Comparison of ENCODE assay signal across 11 cellular contexts in genomic region chr5:149765932-149766331, GRCh38. TPM values are rescaled to one million over a fixed set of nuclear protein-coding genes. Genes with fewer than 3 reads are reported as not detected.
DNase-seq lines count a peak whose midpoint lies in the region; ATAC-seq, FAIRE-seq and TF ChIP-seq lines count a peak whose summit lies in the region.
"Had no signal": no experiment of that assay in that cellular context is flagged by ENCODE, and none has a peak within 500 bp of the region (broad histone marks: within the 10 kb centered on the region; RNA-seq: fewer than 3 reads in every experiment).

No MANE protein-coding gene starts in this region.

- H3K27me3 ChIP-seq in HL-60 (ENCODE audit: insufficient read depth, poor library complexity, severe bottlenecking) (no peaks in the 10 kb centered on the region), SU-DHL-6 (ENCODE audit: low read length) (no peaks in the 10 kb centered on the region), liver (ENCODE audit: control insufficient read depth in 4 of 4, insufficient read depth in 4 of 4, low read length in 3 of 4) (no peaks in the 10 kb centered on the region), ascending aorta (no peaks in the 10 kb centered on the region)
- H3K27me3 ChIP-seq: gastroesophageal sphincter, SJCRH30 had no signal

- H2AFZ ChIP-seq in SU-DHL-6 (ENCODE audit: low read depth, low read length, severe bottlenecking): no peak overlapping the region

- peaks cover 18% of the 10 kb centered on the region for H3K79me2 ChIP-seq in SU-DHL-6 (ENCODE audit: insufficient read depth, low read length)

- DNase-seq in DMS53 (lab: John Stamatoyannopoulos, UW): peak; percentile 65
- DNase-seq in HL-60 (ENCODE audit: low read depth in 1 of 2, low spot score in 1 of 2): no peak
- DNase-seq in ascending aorta (ENCODE audit: low spot score in 2 of 2): no peak
- no peak for DNase-seq in HTR-8/SVneo (ENCODE audit: insufficient read length, low spot score)
- DNase-seq in activated naive CD4-positive, alpha-beta T cell treated with anti-CD3 and anti-CD28 coated beads, Interleukin-2, amount 50 U/mL, for 16 hours: no peak
- DNase-seq: NCI-H1092 treated with DMSO at 0.1 percent for 48 hours had no signal

- H3K4me3 ChIP-seq in HL-60 (replicated peaks; ENCODE audit: insufficient read depth, low read length): no peak overlapping the region
- H3K4me3 ChIP-seq in SU-DHL-6 (ENCODE audit: insufficient read depth, low read length, poor library complexity, severe bottlenecking): no peak overlapping the region
- H3K4me3 ChIP-seq in liver (ENCODE audit: low read depth in 1 of 3, low read length in 3 of 3): no peak overlapping the region
- no peak overlapping the region for H3K4me3 ChIP-seq in ascending aorta
- H3K4me3 ChIP-seq: gastroesophageal sphincter, SJCRH30 had no signal

- TF ChIP-seq RAD21 in liver (IDR thresholded peaks at IDR 0.05): peak; percentile 29 to 38

- no peak overlapping the region for H3K9ac ChIP-seq in SU-DHL-6 (ENCODE audit: low read length)
- H3K9ac ChIP-seq in liver (ENCODE audit: low read depth in 1 of 2, low read length in 2 of 2): no peak overlapping the region

- no peaks in the 10 kb centered on the region for H4K20me1 ChIP-seq in SU-DHL-6 (ENCODE audit: low read depth, low read length)

- FAIRE-seq in HTR-8/SVneo (lab: Jason Lieb, UNC): no peak

- H3K4me1 ChIP-seq in liver (ENCODE audit: control insufficient read depth in 4 of 4, insufficient read depth in 4 of 4, low read length in 3 of 4) (no peaks in the 10 kb centered on the region), ascending aorta (no peaks in the 10 kb centered on the region)

- peak; percentile 9 for TF ChIP-seq CTCF in HL-60 (IDR thresholded peaks at IDR 0.05; ENCODE audit: insufficient read depth, low read length)
- TF ChIP-seq CTCF in SU-DHL-6 (IDR thresholded peaks at IDR 0.05; ENCODE audit: insufficient read depth, low read length, poor library complexity, severe bottlenecking): peak; percentile 91
- peak; percentile 30 for TF ChIP-seq CTCF in liver (IDR thresholded peaks at IDR 0.05; ENCODE audit: low read depth, low read length, missing input control)
- TF ChIP-seq CTCF in ascending aorta (IDR thresholded peaks at IDR 0.05): no peak

- no peaks in the 10 kb centered on the region for H3F3A ChIP-seq in SU-DHL-6 (ENCODE audit: insufficient read depth)

- no peaks in the 10 kb centered on the region for H3K9me3 ChIP-seq in SU-DHL-6 (ENCODE audit: insufficient read depth, low read length)
- no peaks in the 10 kb centered on the region for H3K9me3 ChIP-seq in liver (ENCODE audit: control insufficient read depth in 4 of 4, low read length in 3 of 4)
- peaks cover 0 to 10% of the 10 kb centered on the region in 2 donors for H3K9me3 ChIP-seq in ascending aorta

- ATAC-seq in HG03097 (IDR thresholded peaks at IDR 0.05; ENCODE audit: low FRiP score, unreplicated experiment): no peak
- ATAC-seq: gastroesophageal sphincter had no signal

- H3K36me3 ChIP-seq in SU-DHL-6 (ENCODE audit: low read length) (no peaks in the 10 kb centered on the region), liver (ENCODE audit: control insufficient read depth in 4 of 4, insufficient read depth in 3 of 4, low read depth in 1 of 4, low read length in 3 of 4) (peaks cover 0 to 3% (median 0%) of the 10 kb centered on the region in 4 donors), ascending aorta (no peaks in the 10 kb centered on the region)
- H3K36me3 ChIP-seq: gastroesophageal sphincter had no signal

- H3K9me2 ChIP-seq in SU-DHL-6 (replicated peaks; ENCODE audit: insufficient read depth, low read length): no peaks in the 10 kb centered on the region

- H3K27ac ChIP-seq in HL-60 (replicated peaks): no peak overlapping the region
- H3K27ac ChIP-seq in SU-DHL-6 (ENCODE audit: low read depth, low read length): no peak overlapping the region
- H3K27ac ChIP-seq in liver (ENCODE audit: low read depth in 1 of 2, low read length in 2 of 2): no peak overlapping the region
- no peak overlapping the region for H3K27ac ChIP-seq in ascending aorta
- H3K27ac ChIP-seq: gastroesophageal sphincter, SJCRH30 had no signal

- intact Hi-C loops in ascending aorta (cut with DNase I): no loop called here

- no peak overlapping the region for H3K4me2 ChIP-seq in SU-DHL-6 (ENCODE audit: low read depth, low read length, poor library complexity, severe bottlenecking)

TF ChIP-seq in liver, 16 proteins besides CTCF, POLR2A, EP300 and RAD21:
- TF ChIP-seq REST (IDR thresholded peaks at IDR 0.05): no peak
- TF ChIP-seq ATF3 (IDR thresholded peaks at IDR 0.05): no peak
- no peak for TF ChIP-seq YY1 (IDR thresholded peaks at IDR 0.05)
- TF ChIP-seq JUND (IDR thresholded peaks at IDR 0.05): no peak
- no peak for TF ChIP-seq ZBTB33 (IDR thresholded peaks at IDR 0.05)
- TF ChIP-seq RXRA (IDR thresholded peaks at IDR 0.05): no peak
- TF ChIP-seq TAF1 (conservative IDR thresholded peaks at IDR 0.05): no peak

RNA-seq across cellular contexts. Expression of gene PPARGC1B, which starts 35.8 kb away (rescaled TPM):
- total RNA-seq in liver (1 to 10 TPM in 1 of 2 donors, under 1 TPM in 1; 0.70 to 3.0 TPM), ascending aorta (0.96 TPM)
- 1 to 10 TPM in 1 of 2 donors, under 1 TPM in 1; 0.97 to 3.5 TPM for polyA plus RNA-seq in liver

Comparison
In these comparisons a context has a peak if more than half of its experiments do, and no peak if none do; other contexts are left out.
1. CTCF ChIP-seq: peak in HL-60 (single experiment), SU-DHL-6 (single experiment) and liver (single experiment); none in ascending aorta (0 of 3).